10 cellular contexts compared by ENCODE assay signal in the genomic region with DNA sequence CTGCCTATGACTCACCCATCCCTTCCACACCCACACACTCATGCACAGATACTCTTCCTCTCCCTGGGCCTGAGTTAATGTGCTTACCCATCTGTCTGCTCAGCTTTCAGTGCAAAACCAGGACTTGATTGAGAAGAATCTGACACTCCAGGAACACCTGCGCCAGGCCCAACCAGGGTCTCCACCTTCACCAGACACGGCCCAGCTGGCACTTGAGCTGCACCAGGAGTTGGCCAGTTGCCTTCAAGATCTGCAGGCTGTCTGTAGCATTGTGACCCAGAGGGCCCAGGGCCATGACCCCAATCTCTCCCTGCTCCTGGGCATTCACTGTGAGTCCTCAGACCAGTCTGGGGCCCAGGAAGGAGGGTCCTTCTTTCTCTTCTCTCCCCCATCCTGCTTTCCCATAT. TPM values are rescaled to one million over a fixed set of nuclear protein-coding genes. Genes with fewer than 3 reads are reported as not detected.
DNase-seq lines count a peak whose midpoint lies in the region; ATAC-seq and TF ChIP-seq lines count a peak whose summit lies in the region.
"Had no signal": no experiment of that assay in that cellular context is flagged by ENCODE, and none has a peak within 500 bp of the region (broad histone marks: within the 10 kb centered on the region; RNA-seq: fewer than 3 reads in every experiment).

No MANE protein-coding gene starts in this region.

- ATAC-seq in upper lobe of right lung: no peak
- no peak for ATAC-seq in GM19467 (IDR thresholded peaks at IDR 0.05; ENCODE audit: unreplicated experiment)
- no peak for ATAC-seq in HG02852 (IDR thresholded peaks at IDR 0.05; ENCODE audit: unreplicated experiment)

- no peak for DNase-seq in activated naive CD4-positive, alpha-beta T cell treated with anti-CD3 and anti-CD28 coated beads for 36 hours
- DNase-seq in activated naive CD4-positive, alpha-beta T cell (lab: John Stamatoyannopoulos, UW): no peak
- DNase-seq in mesenteric fat pad (ENCODE audit: low spot score) (peak; percentile 89), upper lobe of right lung (no peak), HCEC 1CT (no peak)
- DNase-seq: DMS79, NCI-H1694 had no signal

- no peaks in the 10 kb centered on the region for H3K27me3 ChIP-seq in upper lobe of right lung

- H3K4me1 Mint-ChIP-seq in activated naive CD4-positive, alpha-beta T cell treated with anti-CD3 and anti-CD28 coated beads for 36 hours (ENCODE audit: low read depth): peaks cover 58% of the 10 kb centered on the region

- no peak for TF ChIP-seq CTCF in upper lobe of right lung (IDR thresholded peaks at IDR 0.05)

- H3K4me1 ChIP-seq in upper lobe of right lung: peaks cover 54% of the 10 kb centered on the region

- H3K27me3 Mint-ChIP-seq in activated naive CD4-positive, alpha-beta T cell treated with anti-CD3 and anti-CD28 coated beads for 36 hours (ENCODE audit: low read depth): no peaks in the 10 kb centered on the region

- H3K27ac Mint-ChIP-seq in activated naive CD4-positive, alpha-beta T cell treated with anti-CD3 and anti-CD28 coated beads for 36 hours: peak overlapping the region; percentile 94

- H3K36me3 Mint-ChIP-seq in activated naive CD4-positive, alpha-beta T cell treated with anti-CD3 and anti-CD28 coated beads for 36 hours (ENCODE audit: low read depth): peaks cover 35% of the 10 kb centered on the region

- intact Hi-C loops in activated naive CD4-positive, alpha-beta T cell treated with anti-CD3 and anti-CD28 coated beads for 36 hours (cut with micrococcal nuclease): loop anchor here (1.0 to 5.0 kb wide), 3 partner anchors 86 to 164 kb away; partner anchors contain the start of gene PDIK1L
- intact Hi-C loops in upper lobe of right lung (cut with DNase I): loop anchor here (5.0 kb wide), 1 partner anchor 46 kb away; no protein-coding TSS in a partner anchor

- H3K27ac ChIP-seq in angular gyrus (ENCODE audit: low read depth, low read length) (peak overlapping the region; percentile 77), upper lobe of right lung (peak overlapping the region; percentile 89)

- H3K36me3 ChIP-seq in upper lobe of right lung: peaks cover 8% of the 10 kb centered on the region

- H3K9me3 Mint-ChIP-seq in activated naive CD4-positive, alpha-beta T cell treated with anti-CD3 and anti-CD28 coated beads for 36 hours: no peaks in the 10 kb centered on the region

- peak overlapping the region; percentile 10 for H3K4me3 Mint-ChIP-seq in activated naive CD4-positive, alpha-beta T cell treated with anti-CD3 and anti-CD28 coated beads for 36 hours

- no peak overlapping the region for H3K4me3 ChIP-seq in upper lobe of right lung

- H3K9me3 ChIP-seq in upper lobe of right lung: no peaks in the 10 kb centered on the region

- CTCF ChIA-PET in activated naive CD4-positive, alpha-beta T cell treated with anti-CD3 and anti-CD28 coated beads for 36 hours (lab: Charles Lee): interaction anchor here (0.6 to 9.0 kb wide), 16 partner anchors 10 to 144 kb away, joined by 3 to 193 read pairs (median 4); partner anchors contain the start of genes CD52 and CEP85

RNA-seq across cellular contexts. Expression of gene SH3BGRL3, which starts 3.5 kb away (rescaled TPM):
- 100 to 1,000 TPM; 130 to 132 TPM for total RNA-seq in activated naive CD4-positive, alpha-beta T cell treated with anti-CD3 and anti-CD28 coated beads for 36 hours
- total RNA-seq in mesenteric fat pad: 229 TPM
- 169 TPM for total RNA-seq in upper lobe of right lung

RNA-seq across cellular contexts. Expression of gene UBXN11, which starts 30.0 kb away (rescaled TPM):
- 10 to 100 TPM; 26.4 to 26.9 TPM for total RNA-seq in activated naive CD4-positive, alpha-beta T cell treated with anti-CD3 and anti-CD28 coated beads for 36 hours
- 22.2 TPM for total RNA-seq in mesenteric fat pad
- 37.0 TPM for total RNA-seq in upper lobe of right lung

RNA-seq across cellular contexts. Expression of gene CD52, which starts 41.3 kb away (rescaled TPM):
- 100 to 1,000 TPM; 129 to 141 TPM for total RNA-seq in activated naive CD4-positive, alpha-beta T cell treated with anti-CD3 and anti-CD28 coated beads for 36 hours
- total RNA-seq in mesenteric fat pad (27.1 TPM), upper lobe of right lung (348 TPM)

RNA-seq across cellular contexts. Expression of gene CEP85, which starts 42.4 kb away (rescaled TPM):
- total RNA-seq in activated naive CD4-positive, alpha-beta T cell treated with anti-CD3 and anti-CD28 coated beads for 36 hours: 10 to 100 TPM; 45.7 to 47.0 TPM
- total RNA-seq in mesenteric fat pad: 3.5 TPM
- total RNA-seq in upper lobe of right lung: 10.3 TPM
